ENCODE assay signal across 23 cellular contexts in genomic region chr10:108090476-108091215, GRCh38.
DNase-seq lines count a peak whose midpoint lies in the region; ATAC-seq and TF ChIP-seq lines count a peak whose summit lies in the region.
"Had no signal": no experiment of that assay in that cellular context is flagged by ENCODE, and none has a peak within 500 bp of the region (broad histone marks: within the 10 kb centered on the region; RNA-seq: fewer than 3 reads in every experiment).

No MANE protein-coding gene starts in this region.

- H3K9me3 ChIP-seq in PC-3 (ENCODE audit: low read length) (no peaks in the 10 kb centered on the region), spleen (peaks cover 0 to 3% (median 0%) of the 10 kb centered on the region in 8 donors), OCI-LY7 (ENCODE audit: low read length) (no peaks in the 10 kb centered on the region)
- H3K9me3 ChIP-seq: BLaER1 treated with 17β-estradiol and CSF1 and Interleukin-3, amounts not matched to agents 10 nM and 100 nM had no signal

- no peak for TF ChIP-seq POLR2A in spleen (IDR thresholded peaks at IDR 0.05)

- TF ChIP-seq CTCF in PC-3 (conservative IDR thresholded peaks at IDR 0.05; ENCODE audit: low read depth, low read length) (no peak), spleen (IDR thresholded peaks at IDR 0.05 in 8 of 11, conservative IDR thresholded peaks at IDR 0.05 in 3 of 11) (no peak), OCI-LY7 (conservative IDR thresholded peaks at IDR 0.05; ENCODE audit: low read length) (no peak)

- H4K20me1 ChIP-seq in PC-3 (ENCODE audit: low read length) (no peaks in the 10 kb centered on the region), OCI-LY7 (ENCODE audit: insufficient read depth, low read length) (no peaks in the 10 kb centered on the region)
- H4K20me1 ChIP-seq: BLaER1 treated with 17β-estradiol and CSF1 and Interleukin-3, amounts not matched to agents 10 nM and 100 nM had no signal

- H3K4me3 ChIP-seq in PC-3 (ENCODE audit: low read length) (no peak overlapping the region), spleen (no peak overlapping the region), OCI-LY7 (ENCODE audit: low read depth, low read length, poor library complexity, severe bottlenecking) (no peak overlapping the region)
- H3K4me3 ChIP-seq: BLaER1 treated with 17β-estradiol and CSF1 and Interleukin-3, amounts not matched to agents 10 nM and 100 nM; K562; PC-9; SK-N-MC had no signal

- no TSS peak for BruUV-seq in PC-3 (replicated peaks; lab: Mats Ljungman, UMichigan)
- BruUV-seq in OCI-LY7 (replicated peaks; lab: Mats Ljungman, UMichigan): no TSS peak

- H2AFZ ChIP-seq in PC-3 (ENCODE audit: low read length) (no peak overlapping the region), OCI-LY7 (ENCODE audit: low read length) (no peak overlapping the region)
- H2AFZ ChIP-seq: PC-9 had no signal

- 73 to 89% (median 75%) methylated on average over 3 of the region's 3 CpGs for WGBS in spleen, 5 donors

- H3K27ac ChIP-seq in PC-3 (ENCODE audit: low read length): no peak overlapping the region
- no peak overlapping the region for H3K27ac ChIP-seq in epithelial cell of prostate
- no peak overlapping the region for H3K27ac ChIP-seq in spleen
- H3K27ac ChIP-seq in OCI-LY7 (ENCODE audit: low read depth, low read length, poor library complexity, severe bottlenecking): no peak overlapping the region
- H3K27ac ChIP-seq: BLaER1 treated with 17β-estradiol and CSF1 and Interleukin-3, amounts not matched to agents 10 nM and 100 nM; PC-9; SK-N-MC had no signal

- H3K27me3 ChIP-seq in PC-3 (ENCODE audit: low read length) (no peaks in the 10 kb centered on the region), spleen (replicated peaks in 1 of 7) (no peaks in the 10 kb centered on the region)
- H3K27me3 ChIP-seq: BLaER1 treated with 17β-estradiol and CSF1 and Interleukin-3, amounts not matched to agents 10 nM and 100 nM had no signal

- no peaks in the 10 kb centered on the region for H3K9me2 ChIP-seq in PC-3 (replicated peaks; ENCODE audit: low read length)
- no peaks in the 10 kb centered on the region for H3K9me2 ChIP-seq in OCI-LY7 (ENCODE audit: insufficient read depth, low read length)

- peak; percentile 19 for DNase-seq in ELR (ENCODE audit: low read depth)
- peak; percentile 3 for DNase-seq in PC-3
- DNase-seq in epithelial cell of prostate (ENCODE audit: low read depth, low spot score): peak; percentile 6
- DNase-seq in spleen: peak; percentile 55
- DNase-seq in OCI-LY7 (ENCODE audit: low spot score): no peak
- no peak for DNase-seq in SIG-M5 treated with dmso at 0.1 percent for 504 hours (lab: John Stamatoyannopoulos, UW; ENCODE audit: unreplicated experiment)
- DNase-seq in ACHN: no peak
- DNase-seq: AML-193; CD4-positive, alpha-beta T cell; GOT3; HCEC 1CT; Kasumi-1; MM.1S; NCI-H2029; NCI-H446; NCI-H524 treated with DMSO at 0.1 percent for 48 hours; NCI-H774; PC-9; RPMI8226; SHP77 treated with DMSO at 0.1 percent for 48 hours had no signal

- no peak for ATAC-seq in PC-3
- ATAC-seq: K562 had no signal

- H3K79me2 ChIP-seq in PC-3 (ENCODE audit: low read length) (no peaks in the 10 kb centered on the region), OCI-LY7 (ENCODE audit: insufficient read depth, low read depth, low read length) (no peaks in the 10 kb centered on the region)

- no peaks in the 10 kb centered on the region for H3F3A ChIP-seq in PC-3 (ENCODE audit: low read length, unreplicated experiment)

- intact Hi-C loops in PC-3 (cut with micrococcal nuclease): no loop called here
- intact Hi-C loops in spleen (cut with DNase I; ENCODE audit: low total_unique reads): no loop called here
- intact Hi-C loops in OCI-LY7 (cut with micrococcal nuclease; ENCODE audit: unreplicated experiment): no loop called here

- H3K4me2 ChIP-seq in PC-3 (ENCODE audit: low read length) (no peak overlapping the region), OCI-LY7 (ENCODE audit: low read length) (no peak overlapping the region)
- H3K4me2 ChIP-seq: BLaER1 treated with 17β-estradiol and CSF1 and Interleukin-3, amounts not matched to agents 10 nM and 100 nM; PC-9 had no signal

- CTCF ChIA-PET in PC-3 (lab: Charles Lee) (interaction anchor here (0.6 kb wide), 1 partner anchor 212 kb away, joined by 3 read pairs; no protein-coding TSS in a partner anchor), OCI-LY7 (lab: Charles Lee; ENCODE audit: unreplicated experiment) (no interaction called here)

- H3K36me3 ChIP-seq in PC-3 (ENCODE audit: low read depth, low read length): no peaks in the 10 kb centered on the region
- H3K36me3 ChIP-seq in spleen: no peaks in the 10 kb centered on the region
- no peaks in the 10 kb centered on the region for H3K36me3 ChIP-seq in OCI-LY7 (ENCODE audit: insufficient read depth, low read length)
- H3K36me3 ChIP-seq: BLaER1 treated with 17β-estradiol and CSF1 and Interleukin-3, amounts not matched to agents 10 nM and 100 nM had no signal

- in situ Hi-C loops in ACHN (cut with HindIII; ENCODE audit: low pct_ligation_motif_present, low pct_unique_long_range_greater_than_20kb, low sequenced_read_pairs): no loop called here

- no peaks in the 10 kb centered on the region for H3K4me1 ChIP-seq in PC-3 (ENCODE audit: insufficient read depth, low read length)
- no peaks in the 10 kb centered on the region for H3K4me1 ChIP-seq in spleen
- H3K4me1 ChIP-seq in OCI-LY7 (ENCODE audit: insufficient read depth, low read length, poor library complexity, severe bottlenecking): no peaks in the 10 kb centered on the region
- H3K4me1 ChIP-seq: BLaER1 treated with 17β-estradiol and CSF1 and Interleukin-3, amounts not matched to agents 10 nM and 100 nM had no signal

- H3K9ac ChIP-seq in PC-3 (ENCODE audit: low read length): no peak overlapping the region
- H3K9ac ChIP-seq: BLaER1 treated with 17β-estradiol and CSF1 and Interleukin-3, amounts not matched to agents 10 nM and 100 nM had no signal

- POLR2A ChIA-PET in PC-3 (lab: Charles Lee; ENCODE audit: unreplicated experiment): no interaction called here
- POLR2A ChIA-PET in OCI-LY7 (lab: Charles Lee): no interaction called here

Comparison
In these comparisons a context has a peak if more than half of its experiments do, and no peak if none do; other contexts are left out.
1. DNase-seq: peak in ELR (single experiment), PC-3 (single experiment), epithelial cell of prostate (single experiment) and spleen (single experiment); none in OCI-LY7 (single experiment), SIG-M5 treated with dmso at 0.1 percent for 504 hours (single experiment) and ACHN (single experiment).